In the genomic region with DNA sequence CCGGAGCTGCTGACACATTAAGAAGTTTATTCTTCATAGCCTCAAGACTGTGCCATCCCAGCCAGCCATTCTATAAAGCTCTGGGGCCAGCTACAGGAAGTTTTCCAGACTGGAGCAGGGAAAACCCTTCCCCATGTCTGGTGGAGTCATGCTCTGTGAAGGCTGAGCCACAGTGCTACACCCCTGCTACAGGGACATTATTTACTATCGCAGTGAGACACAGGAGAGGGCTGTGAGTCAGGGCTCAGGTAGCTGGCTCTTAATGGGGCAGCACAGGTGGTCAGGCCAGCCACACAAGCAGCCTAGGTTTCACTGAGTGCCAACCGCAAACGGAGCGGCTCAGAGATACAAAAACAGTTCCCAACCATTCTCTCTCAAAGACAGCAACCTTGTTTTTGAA, we compare ENCODE assay signal across 12 cellular contexts. TPM values are rescaled to one million over a fixed set of nuclear protein-coding genes. Genes with fewer than 3 reads are reported as not detected.
DNase-seq lines count a peak whose midpoint lies in the region; ATAC-seq and TF ChIP-seq lines count a peak whose summit lies in the region.
"Had no signal": no experiment of that assay in that cellular context is flagged by ENCODE, and none has a peak within 500 bp of the region (broad histone marks: within the 10 kb centered on the region; RNA-seq: fewer than 3 reads in every experiment).

No MANE protein-coding gene starts in this region.

- DNase-seq in COLO668 (lab: John Stamatoyannopoulos, UW; ENCODE audit: unreplicated experiment) (peak; percentile 37), MG63 (peak; percentile 31), epithelial cell of esophagus (ENCODE audit: low read depth) (peak; percentile 96), osteocyte (ENCODE audit: extremely low spot score, unreplicated experiment) (no peak), substantia nigra (lab: John Stamatoyannopoulos, UW) (no peak), NCI-H2227 (lab: John Stamatoyannopoulos, UW; ENCODE audit: unreplicated experiment) (no peak), cerebellar nuclear complex (lab: John Stamatoyannopoulos, UW) (no peak)
- DNase-seq: naive thymus-derived CD8-positive, alpha-beta T cell; NCI-H2029 treated with DMSO at 0.1 percent for 48 hours; stimulated activated CD4-positive, alpha-beta T cell treated with anti-CD3 and anti-CD28 coated beads, Interleukin-2, amount 100 ng/mL, for 48 hours had no signal

- no peaks in the 10 kb centered on the region for H3K9me3 Mint-ChIP-seq in osteocyte (ENCODE audit: unreplicated experiment)
- H3K9me3 Mint-ChIP-seq: brain; naive thymus-derived CD8-positive, alpha-beta T cell had no signal

- H3K4me1 Mint-ChIP-seq in osteocyte (ENCODE audit: unreplicated experiment): peaks cover 13% of the 10 kb centered on the region

- H3K4me3 ChIP-seq in MG63: no peak overlapping the region
- no peak overlapping the region for H3K4me3 ChIP-seq in epithelial cell of esophagus (ENCODE audit: low read length)

- TF ChIP-seq CTCF in epithelial cell of esophagus (IDR thresholded peaks at IDR 0.05; ENCODE audit: insufficient read depth, low read depth, low read length, missing control alignments) (no peak), osteocyte (IDR thresholded peaks at IDR 0.05) (no peak)

- peak overlapping the region; percentile 64 for H3K27ac Mint-ChIP-seq in osteocyte (ENCODE audit: unreplicated experiment)
- H3K27ac Mint-ChIP-seq: naive thymus-derived CD8-positive, alpha-beta T cell had no signal

- H3K36me3 ChIP-seq in MG63: peaks cover 56% of the 10 kb centered on the region

- no peak overlapping the region for H3K27ac ChIP-seq in substantia nigra (ENCODE audit: low read depth, low read length, poor library complexity, severe bottlenecking)

- peaks cover 71% of the 10 kb centered on the region for H3K36me3 Mint-ChIP-seq in osteocyte (ENCODE audit: unreplicated experiment)

- no peaks in the 10 kb centered on the region for H3K9me3 ChIP-seq in MG63

- no peak for ATAC-seq in GM19397 (IDR thresholded peaks at IDR 0.05; ENCODE audit: unreplicated experiment)
- ATAC-seq: naive thymus-derived CD8-positive, alpha-beta T cell had no signal

- H3K27me3 ChIP-seq in MG63: no peaks in the 10 kb centered on the region

- H3K27me3 Mint-ChIP-seq in osteocyte (ENCODE audit: unreplicated experiment): no peaks in the 10 kb centered on the region
- H3K27me3 Mint-ChIP-seq: naive thymus-derived CD8-positive, alpha-beta T cell had no signal

- H3K4me3 Mint-ChIP-seq in osteocyte (ENCODE audit: unreplicated experiment): no peak overlapping the region
- H3K4me3 Mint-ChIP-seq: brain; naive thymus-derived CD8-positive, alpha-beta T cell had no signal

RNA-seq across cellular contexts. Expression of a gene that starts 12.1 kb away (rescaled TPM):
- 13.0 and 13.9 TPM in 2 replicates for total RNA-seq in MG63 (2014; rRNA removed; shearing (Covaris generic); ENCODE audit: low replicate concordance)
- 35.8 and 37.1 TPM in 2 replicates for total RNA-seq in osteocyte

RNA-seq across cellular contexts. Expression of a gene that starts 12.2 kb away (rescaled TPM):
- 18.6 and 30.6 TPM in 2 replicates for total RNA-seq in MG63 (2014; rRNA removed; shearing (Covaris generic); ENCODE audit: low replicate concordance)
- total RNA-seq in osteocyte: 20.4 and 21.6 TPM in 2 replicates

RNA-seq across cellular contexts. Expression of a gene that starts 40.8 kb away (rescaled TPM):
- 37.6 and 51.1 TPM in 2 replicates for total RNA-seq in MG63 (2014; rRNA removed; shearing (Covaris generic); ENCODE audit: low replicate concordance)
- total RNA-seq in osteocyte: 32.1 and 39.0 TPM in 2 replicates

RNA-seq across cellular contexts. Expression of a gene that starts 42.5 kb away (rescaled TPM):
- 1.8 and 3.4 TPM in 2 replicates for total RNA-seq in MG63 (2014; rRNA removed; shearing (Covaris generic); ENCODE audit: low replicate concordance)
- 4.5 and 4.9 TPM in 2 replicates for total RNA-seq in osteocyte

Comparison
In these comparisons a context has a peak if more than half of its experiments do, and no peak if none do; other contexts are left out.
1. DNase-seq: peak in COLO668 (single experiment), MG63 (single experiment) and epithelial cell of esophagus (single experiment); none in osteocyte (single experiment), substantia nigra (0 of 49), NCI-H2227 (single experiment) and cerebellar nuclear complex (0 of 2).